In the genomic region with DNA sequence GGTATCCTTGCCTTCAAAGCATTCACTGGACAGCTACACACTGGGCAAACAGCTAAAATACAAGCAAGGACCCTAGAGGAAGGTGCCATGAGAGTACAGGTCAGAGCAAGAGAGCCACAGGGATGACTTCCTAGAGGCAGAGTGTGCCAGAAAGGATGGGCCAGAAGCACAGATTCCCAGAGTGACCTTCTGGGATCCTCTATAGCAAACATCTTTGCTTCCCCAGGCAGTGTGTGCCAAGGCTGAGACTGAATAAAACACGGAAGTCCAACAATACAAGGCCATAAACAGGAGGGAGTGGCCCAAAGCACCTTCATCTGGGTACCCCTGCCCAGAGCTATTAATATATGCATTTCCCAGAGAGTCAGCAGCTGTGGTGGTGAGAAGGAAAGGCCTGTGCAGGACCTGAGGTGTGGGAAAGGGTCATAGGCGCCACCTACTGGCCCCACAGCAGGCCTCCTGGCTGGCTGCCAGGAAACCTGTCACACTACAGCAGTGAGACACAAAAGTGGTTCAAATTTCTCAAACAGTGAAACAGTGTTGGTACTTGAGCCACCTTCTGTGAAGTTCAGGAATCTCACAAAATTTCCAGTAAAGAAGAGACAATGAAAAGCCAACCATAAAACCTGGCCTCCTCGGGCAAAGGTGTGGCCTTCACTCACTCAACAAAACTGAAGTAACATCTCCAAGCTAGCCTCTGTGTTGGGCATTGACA, we compare ENCODE assay signal across 8 cellular contexts. TPM values are rescaled to one million over a fixed set of nuclear protein-coding genes. Genes with fewer than 3 reads are reported as not detected.
DNase-seq lines count a peak whose midpoint lies in the region; TF ChIP-seq lines count a peak whose summit lies in the region.

No MANE protein-coding gene starts in this region.

- no peak overlapping the region for H3K4me3 Mint-ChIP-seq in glutamatergic neuron (ENCODE audit: unreplicated experiment)

- peaks cover 29% of the 10 kb centered on the region for H3K4me1 Mint-ChIP-seq in glutamatergic neuron (ENCODE audit: low read depth, unreplicated experiment)

- H3K27ac Mint-ChIP-seq in glutamatergic neuron (ENCODE audit: unreplicated experiment) = peak overlapping the region; percentile 75

- no peaks in the 10 kb centered on the region for H3K9me3 Mint-ChIP-seq in glutamatergic neuron (ENCODE audit: unreplicated experiment)

- peaks cover 3% of the 10 kb centered on the region for H3K27me3 Mint-ChIP-seq in glutamatergic neuron (ENCODE audit: unreplicated experiment)

- peak; percentile 67 for DNase-seq in activated gamma-delta T cell treated with Interleukin-2 at 50 U/mL for 16 hours
- DNase-seq in activated gamma-delta T cell (lab: John Stamatoyannopoulos, UW) = no peak
- peak; percentile 86 for DNase-seq in NCI-H1105 (lab: John Stamatoyannopoulos, UW)
- peak; percentile 42 for DNase-seq in SKM-1 (lab: John Stamatoyannopoulos, UW; ENCODE audit: unreplicated experiment)
- peak; percentile 74 for DNase-seq in activated naive CD4-positive, alpha-beta T cell treated with anti-CD3 and anti-CD28 coated beads, Interleukin-2, amount 50 U/mL, for 16 hours
- DNase-seq in glutamatergic neuron = peak; percentile 86
- peak; percentile 65 to 97 (median 83) for DNase-seq in posterior cingulate gyrus
- peak; percentile 89 for DNase-seq in ureter (ENCODE audit: low spot score)

- H3K36me3 Mint-ChIP-seq in glutamatergic neuron (ENCODE audit: unreplicated experiment) = no peaks in the 10 kb centered on the region

- intact Hi-C loops in posterior cingulate gyrus (cut with DNase I) = loop anchor here (10.0 kb wide), 1 partner anchor 189 kb away; a partner anchor contains a TSS

- TF ChIP-seq CTCF in glutamatergic neuron (IDR thresholded peaks at IDR 0.05; ENCODE audit: partially characterized antibody, unreplicated experiment) = peak; percentile 84

RNA-seq across cellular contexts. Expression of a gene that starts 20.3 kb away (rescaled TPM):
- total RNA-seq in glutamatergic neuron (ENCODE audit: unreplicated experiment) = 40.6 TPM
- 32.0 TPM for total RNA-seq in ureter
